ENCODE assay signal across 12 cellular contexts in the genomic region with DNA sequence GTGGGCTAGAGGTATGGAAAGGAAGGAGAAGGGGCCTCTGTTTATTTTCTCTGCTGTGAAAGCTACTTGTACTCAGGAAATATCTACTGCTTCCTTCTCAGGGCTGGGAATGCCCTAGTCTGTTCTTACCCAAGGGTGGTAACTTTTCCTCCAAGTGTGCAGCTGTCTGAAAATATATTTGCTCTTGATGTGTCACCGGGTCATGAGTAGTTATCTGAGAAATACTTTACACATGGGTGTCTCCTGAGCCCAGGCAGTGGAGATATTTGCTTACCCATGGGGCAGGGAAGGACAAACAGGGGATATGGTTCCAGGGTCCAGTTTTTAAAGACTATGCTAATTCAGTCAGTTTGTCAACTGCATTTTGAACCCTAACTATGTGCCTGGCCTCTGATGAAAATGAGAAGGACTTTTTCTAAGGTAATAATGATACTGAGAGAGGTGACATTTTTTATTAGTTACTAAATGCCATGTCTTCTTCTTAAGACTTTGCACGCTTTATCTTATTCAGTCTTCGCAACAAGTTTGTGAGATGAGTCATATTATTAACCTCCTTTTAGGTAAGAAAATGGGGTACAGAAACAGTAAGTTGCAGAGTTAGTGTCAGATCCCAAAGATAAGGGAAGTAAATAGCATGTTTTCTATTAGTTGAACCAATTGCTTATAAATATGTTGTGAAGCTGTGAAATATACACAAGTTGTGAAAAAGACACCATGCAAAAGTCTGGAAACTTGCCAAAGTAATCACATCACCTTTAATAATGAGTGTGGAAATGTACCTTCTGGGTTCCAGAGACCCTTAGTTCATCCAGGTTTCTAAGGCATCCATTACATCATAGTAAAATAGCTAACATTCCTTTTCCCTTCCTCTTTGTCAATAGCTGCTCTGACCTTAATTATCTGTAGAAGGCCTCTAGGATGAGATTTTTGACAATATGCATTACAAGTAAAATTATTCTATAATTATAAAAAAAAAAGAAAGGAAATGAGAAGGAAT. TPM values are rescaled to one million over a fixed set of nuclear protein-coding genes. Genes with fewer than 3 reads are reported as not detected.
DNase-seq lines count a peak whose midpoint lies in the region; ATAC-seq and TF ChIP-seq lines count a peak whose summit lies in the region.
"Had no signal": no experiment of that assay in that cellular context is flagged by ENCODE, and none has a peak within 500 bp of the region (broad histone marks: within the 10 kb centered on the region; RNA-seq: fewer than 3 reads in every experiment).

No MANE protein-coding gene starts in this region.

- H3K9me3 ChIP-seq in body of pancreas: no peaks in the 10 kb centered on the region
- no peaks in the 10 kb centered on the region for H3K9me3 ChIP-seq in naive thymus-derived CD4-positive, alpha-beta T cell (ENCODE audit: control insufficient read depth in 2 of 3, low read length in 3 of 3)
- H3K9me3 ChIP-seq in MM.1S (replicated peaks; ENCODE audit: insufficient read depth, low read length): no peaks in the 10 kb centered on the region
- H3K9me3 ChIP-seq: right atrium auricular region, vagina had no signal

- no peaks in the 10 kb centered on the region for H3F3A ChIP-seq in MM.1S (ENCODE audit: insufficient read depth, low read length)

- no peaks in the 10 kb centered on the region for H4K20me1 ChIP-seq in MM.1S (ENCODE audit: insufficient read depth, low read length)

- H3K4me1 Mint-ChIP-seq in Calu3 (ENCODE audit: low read depth, unreplicated experiment): peaks cover 24% of the 10 kb centered on the region
- peaks cover 2 to 59% (median 35%) of the 10 kb centered on the region in 7 donors for H3K4me1 Mint-ChIP-seq in naive thymus-derived CD4-positive, alpha-beta T cell

- H3K79me2 ChIP-seq in MM.1S (ENCODE audit: low read length): no peaks in the 10 kb centered on the region

- H3K36me3 Mint-ChIP-seq in Calu3 (ENCODE audit: insufficient read depth, unreplicated experiment): no peaks in the 10 kb centered on the region
- peaks cover 0 to 42% (median 8%) of the 10 kb centered on the region in 5 donors for H3K36me3 Mint-ChIP-seq in naive thymus-derived CD4-positive, alpha-beta T cell

- no peaks in the 10 kb centered on the region for H3K9me3 Mint-ChIP-seq in Calu3 (ENCODE audit: low read depth, unreplicated experiment)
- peaks cover 0 to 3% (median 0%) of the 10 kb centered on the region in 11 donors for H3K9me3 Mint-ChIP-seq in naive thymus-derived CD4-positive, alpha-beta T cell

- intact Hi-C loops in Calu3 (cut with micrococcal nuclease; ENCODE audit: unreplicated experiment) (loop anchor here (1.0 kb wide), 1 partner anchor 40 kb away; no protein-coding TSS in a partner anchor), body of pancreas (cut with DNase I) (no loop called here)
- intact Hi-C loops in naive thymus-derived CD4-positive, alpha-beta T cell (cut with micrococcal nuclease): loop anchor here in 1 of 2 donors (1.0 to 2.0 kb wide), 3 partner anchors 23 to 35 kb away; a partner anchor contains a TSS

- peak overlapping the region; percentile 66 for H3K27ac Mint-ChIP-seq in Calu3 (ENCODE audit: unreplicated experiment)
- H3K27ac Mint-ChIP-seq in naive thymus-derived CD4-positive, alpha-beta T cell: peak overlapping the region in 4 of 9 donors; percentile 37 to 72 (median 54)

- ATAC-seq in HG02798 (IDR thresholded peaks at IDR 0.05; ENCODE audit: poor library complexity, unreplicated experiment): peak; percentile 33
- peak; percentile 47 for ATAC-seq in body of pancreas
- no peak for ATAC-seq in naive thymus-derived CD4-positive, alpha-beta T cell
- no peak for ATAC-seq in GM18873 (IDR thresholded peaks at IDR 0.05; ENCODE audit: low FRiP score, unreplicated experiment)

- H3K4me1 ChIP-seq in body of pancreas (peaks cover 7% of the 10 kb centered on the region), MM.1S (ENCODE audit: low read length) (no peaks in the 10 kb centered on the region)
- H3K4me1 ChIP-seq in naive thymus-derived CD4-positive, alpha-beta T cell (ENCODE audit: control insufficient read depth in 2 of 2, insufficient read depth in 2 of 2, low read length in 2 of 2): peaks cover 0 to 5% of the 10 kb centered on the region in 2 donors
- H3K4me1 ChIP-seq: left ventricle myocardium inferior, right atrium auricular region, vagina had no signal

- TF ChIP-seq CTCF in Calu3 (IDR thresholded peaks at IDR 0.05; ENCODE audit: unreplicated experiment): no peak
- no peak for TF ChIP-seq CTCF in body of pancreas (IDR thresholded peaks at IDR 0.05)
- no peak for TF ChIP-seq CTCF in MM.1S (IDR thresholded peaks at IDR 0.05; ENCODE audit: low read length)

- no peak overlapping the region for H2AFZ ChIP-seq in MM.1S (ENCODE audit: low read length)

- no peak overlapping the region for H3K4me3 ChIP-seq in body of pancreas
- H3K4me3 ChIP-seq in naive thymus-derived CD4-positive, alpha-beta T cell (ENCODE audit: low read length): no peak overlapping the region
- H3K4me3 ChIP-seq in MM.1S (ENCODE audit: low read length): no peak overlapping the region
- H3K4me3 ChIP-seq: left ventricle myocardium inferior, right atrium auricular region, vagina had no signal

- no peaks in the 10 kb centered on the region for H3K27me3 Mint-ChIP-seq in Calu3 (ENCODE audit: unreplicated experiment)
- H3K27me3 Mint-ChIP-seq in naive thymus-derived CD4-positive, alpha-beta T cell: no peaks in the 10 kb centered on the region

- H3K9me2 ChIP-seq in MM.1S (replicated peaks; ENCODE audit: insufficient read depth, low read length): no peaks in the 10 kb centered on the region

- H3K4me3 Mint-ChIP-seq in Calu3 (ENCODE audit: low read depth, unreplicated experiment): no peak overlapping the region
- peak overlapping the region in 1 of 10 donors; percentile 29 for H3K4me3 Mint-ChIP-seq in naive thymus-derived CD4-positive, alpha-beta T cell

- no peaks in the 10 kb centered on the region for H3K36me3 ChIP-seq in body of pancreas (replicated peaks in 1 of 2; ENCODE audit: insufficient read depth in 1 of 2, low read depth in 2 of 2)
- H3K36me3 ChIP-seq in naive thymus-derived CD4-positive, alpha-beta T cell (ENCODE audit: control insufficient read depth in 2 of 3, insufficient read depth in 3 of 3, low read length in 3 of 3): no peaks in the 10 kb centered on the region
- no peaks in the 10 kb centered on the region for H3K36me3 ChIP-seq in MM.1S (replicated peaks; ENCODE audit: insufficient read depth, low read length)
- H3K36me3 ChIP-seq: left ventricle myocardium inferior, right atrium auricular region, vagina had no signal

- POLR2A ChIA-PET in naive thymus-derived CD4-positive, alpha-beta T cell (lab: Charles Lee): interaction anchor here (1.0 to 3.0 kb wide), 2 partner anchors 14 to 21 kb away, joined by 3 to 9 read pairs; no protein-coding TSS in a partner anchor

- CTCF ChIA-PET in Calu3 (lab: Charles Lee): interaction anchor here (1.7 kb wide), 1 partner anchor 22 kb away, joined by 3 read pairs; a partner anchor contains a TSS
- CTCF ChIA-PET in naive thymus-derived CD4-positive, alpha-beta T cell (lab: Charles Lee): interaction anchor here (0.7 to 1.0 kb wide), 3 partner anchors 34 to 628 kb away, joined by 3 to 5 read pairs (median 4); no protein-coding TSS in a partner anchor

- TF ChIP-seq POLR2A in body of pancreas (IDR thresholded peaks at IDR 0.05): no peak

- no peak overlapping the region for H3K9ac ChIP-seq in MM.1S (ENCODE audit: low read length)

- no peaks in the 10 kb centered on the region for H3K27me3 ChIP-seq in body of pancreas
- no peaks in the 10 kb centered on the region for H3K27me3 ChIP-seq in naive thymus-derived CD4-positive, alpha-beta T cell (ENCODE audit: control insufficient read depth in 2 of 2, insufficient read depth in 2 of 2, low read length in 2 of 2)
- no peaks in the 10 kb centered on the region for H3K27me3 ChIP-seq in MM.1S (replicated peaks; ENCODE audit: insufficient read depth, low read length)
- H3K27me3 ChIP-seq: right atrium auricular region, vagina had no signal

- no TSS peak for BruUV-seq in Calu3 (replicated peaks; lab: Mats Ljungman, UMichigan)

- WGBS in body of pancreas, 2 donors: 67% methylated on average over 3 of the region's 3 CpGs

- H3K27ac ChIP-seq in body of pancreas (peak overlapping the region in 2 of 4 donors; percentile 9 to 34), MM.1S (ENCODE audit: low read length) (no peak overlapping the region)
- H3K27ac ChIP-seq in naive thymus-derived CD4-positive, alpha-beta T cell (ENCODE audit: low read depth, low read length): no peak overlapping the region
- H3K27ac ChIP-seq: left ventricle myocardium inferior, right atrium auricular region, vagina had no signal

- DNase-seq in Calu3 (peak; percentile 28), body of pancreas (peak in 2 of 4 donors; percentile 9 to 25), myocyte (ENCODE audit: low read depth) (peak; percentile 90), MM.1S (no peak), ureter (ENCODE audit: low spot score) (no peak)
- DNase-seq in naive thymus-derived CD4-positive, alpha-beta T cell: no peak
- DNase-seq: left ventricle myocardium inferior, NCI-H446 treated with DMSO at 0.1 percent for 48 hours had no signal

- H3K4me2 ChIP-seq in MM.1S (ENCODE audit: low read depth, low read length): no peak overlapping the region

RNA-seq across cellular contexts. Expression of a gene that starts 22.8 kb away (rescaled TPM):
- 10.6 and 19.1 TPM in 2 replicates for total RNA-seq in Calu3 (2022)
- total RNA-seq in body of pancreas: 10 to 100 TPM; 28.3 to 55.3 TPM
- 181 and 225 TPM in 2 replicates for total RNA-seq in myocyte
- 81.2 TPM for polyA plus RNA-seq in myocyte (2012)
- total RNA-seq in naive thymus-derived CD4-positive, alpha-beta T cell: 10 to 100 TPM; 24.8 to 62.9 (median 27.5) TPM
- 10 to 100 TPM; 12.0 to 33.3 TPM for polyA plus RNA-seq in naive thymus-derived CD4-positive, alpha-beta T cell
- total RNA-seq in ureter: 254 TPM

Comparison
In these comparisons a context has a peak if more than half of its experiments do, and no peak if none do; other contexts are left out.
1. DNase-seq: peak in Calu3 (single experiment) and myocyte (single experiment); none in naive thymus-derived CD4-positive, alpha-beta T cell (0 of 9), MM.1S (single experiment) and ureter (single experiment).
2. ATAC-seq: peak in HG02798 (single experiment) and body of pancreas (single experiment); none in naive thymus-derived CD4-positive, alpha-beta T cell (single experiment) and GM18873 (single experiment).